8 cellular contexts compared by ENCODE assay signal in the genomic region with DNA sequence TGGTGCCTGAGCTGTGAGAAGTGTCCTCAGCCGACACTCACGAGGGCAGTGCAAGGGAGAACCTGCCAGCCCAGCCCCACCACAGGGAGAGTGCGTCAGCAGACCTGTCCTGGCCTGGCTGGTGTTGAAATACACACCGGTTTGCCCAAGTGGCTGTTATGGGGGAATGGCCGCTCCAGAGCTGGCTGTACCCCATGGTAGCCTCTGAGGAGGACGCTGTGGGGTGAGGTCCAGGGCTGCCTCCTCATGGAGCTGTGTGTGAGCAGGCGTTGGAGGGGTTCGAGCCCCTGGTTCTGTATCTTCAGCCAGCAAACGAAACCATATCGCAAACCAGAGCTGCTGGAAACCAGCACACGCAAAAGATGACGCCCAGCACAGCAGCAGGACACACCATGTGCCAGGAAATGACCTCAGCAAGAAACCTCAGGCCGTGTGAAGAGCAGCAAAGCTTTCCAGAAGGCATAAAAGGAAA. TPM values are rescaled to one million over a fixed set of nuclear protein-coding genes. Genes with fewer than 3 reads are reported as not detected.
A peak's percentile ranks its signal among the peaks of the same experiment; 100 is the strongest.
DNase-seq lines count a peak whose midpoint lies in the region; ATAC-seq and TF ChIP-seq lines count a peak whose summit lies in the region.

No MANE protein-coding gene starts in this region.

- H3K36me3 Mint-ChIP-seq in T-helper 1 cell treated with Interleukin-12 subunit alpha and Interleukin-12 subunit beta and Interleukin-4 antibody, amounts not matched to agents 30 μg/mL and 1 μg/mL, for 36 hours (ENCODE audit: low read depth), result peaks cover 3% of the 10 kb centered on the region
- H3K36me3 Mint-ChIP-seq in natural killer cell treated with Interleukin-12 subunit alpha and Interleukin-12 subunit beta and Interleukin-15 and Interleukin-18, amount 100 ng/mL, for 72 hours, result no peaks in the 10 kb centered on the region
- H3K36me3 Mint-ChIP-seq in GM23338 (ENCODE audit: low read depth), result peaks cover 8% of the 10 kb centered on the region; the same call in 1 of the 3 replicates

- H4K20me1 ChIP-seq in GM23338 (replicated peaks; ENCODE audit: insufficient read depth) (peaks cover 4% of the 10 kb centered on the region; the same call in 1 of the 2 replicates), Karpas-422 (ENCODE audit: insufficient read depth, low read depth, low read length) (no peaks in the 10 kb centered on the region)

- H3K9me2 ChIP-seq in GM23338 (ENCODE audit: insufficient read depth) (no peaks in the 10 kb centered on the region), Karpas-422 (replicated peaks; ENCODE audit: insufficient read depth, low read length) (no peaks in the 10 kb centered on the region)

- H3K27me3 Mint-ChIP-seq in T-helper 1 cell treated with Interleukin-12 subunit alpha and Interleukin-12 subunit beta and Interleukin-4 antibody, amounts not matched to agents 30 μg/mL and 1 μg/mL, for 36 hours (ENCODE audit: low read depth), result no peaks in the 10 kb centered on the region
- no peaks in the 10 kb centered on the region for H3K27me3 Mint-ChIP-seq in natural killer cell treated with Interleukin-12 subunit alpha and Interleukin-12 subunit beta and Interleukin-15 and Interleukin-18, amount 100 ng/mL, for 72 hours
- H3K27me3 Mint-ChIP-seq in GM23338 (ENCODE audit: insufficient read depth, low read depth, poor library complexity), result peaks cover 9% of the 10 kb centered on the region

- TF ChIP-seq POLR2A in GM18505 (IDR thresholded peaks at IDR 0.05; ENCODE audit: borderline replicate concordance, extremely low read depth, insufficient read depth, insufficient read length), result no peak

- H3K27ac ChIP-seq in epithelial cell of prostate (peak overlapping the region; percentile 92), GM23338 (ENCODE audit: low read depth) (no peak overlapping the region), Karpas-422 (ENCODE audit: low read length) (no peak overlapping the region)

- peak; percentile 91 for DNase-seq in AG20443 (ENCODE audit: low spot score)
- DNase-seq in epithelial cell of prostate (ENCODE audit: low read depth, low spot score), result peak; percentile 77
- no peak for DNase-seq in natural killer cell treated with Interleukin-12 subunit alpha and Interleukin-12 subunit beta and Interleukin-15 and Interleukin-18, amount 100 ng/mL, for 72 hours (ENCODE audit: low spot score)
- DNase-seq in DMS79 treated with DMSO at 0.1 percent for 48 hours (lab: John Stamatoyannopoulos, UW), result no peak
- no peak for DNase-seq in GM23338 (ENCODE audit: low spot score)
- DNase-seq in Karpas-422, result no peak

- H3K9ac ChIP-seq in Karpas-422 (ENCODE audit: low read length), result no peak overlapping the region

- H3K9me3 Mint-ChIP-seq in T-helper 1 cell treated with Interleukin-12 subunit alpha and Interleukin-12 subunit beta and Interleukin-4 antibody, amounts not matched to agents 30 μg/mL and 1 μg/mL, for 36 hours, result no peaks in the 10 kb centered on the region
- H3K9me3 Mint-ChIP-seq in natural killer cell treated with Interleukin-12 subunit alpha and Interleukin-12 subunit beta and Interleukin-15 and Interleukin-18, amount 100 ng/mL, for 72 hours, result no peaks in the 10 kb centered on the region
- H3K9me3 Mint-ChIP-seq in GM23338, result no peaks in the 10 kb centered on the region; the same call in 2 of the 3 replicates

- no peak for TF ChIP-seq CTCF in GM23338 (conservative IDR thresholded peaks at IDR 0.05; ENCODE audit: low read depth in 2 of 2)

- no peaks in the 10 kb centered on the region for H3K4me1 ChIP-seq in GM23338 (ENCODE audit: insufficient read depth)
- H3K4me1 ChIP-seq in Karpas-422 (ENCODE audit: low read length), result no peaks in the 10 kb centered on the region

- no peak overlapping the region for H2AFZ ChIP-seq in GM23338
- no peak overlapping the region for H2AFZ ChIP-seq in Karpas-422 (ENCODE audit: low read length)

- no peaks in the 10 kb centered on the region for H3K9me3 ChIP-seq in Karpas-422 (ENCODE audit: low read length)

- no peak overlapping the region for H3K4me3 Mint-ChIP-seq in T-helper 1 cell treated with Interleukin-12 subunit alpha and Interleukin-12 subunit beta and Interleukin-4 antibody, amounts not matched to agents 30 μg/mL and 1 μg/mL, for 36 hours
- H3K4me3 Mint-ChIP-seq in natural killer cell treated with Interleukin-12 subunit alpha and Interleukin-12 subunit beta and Interleukin-15 and Interleukin-18, amount 100 ng/mL, for 72 hours, result peak overlapping the region; percentile 47
- H3K4me3 Mint-ChIP-seq in GM23338, result no peak overlapping the region

- no peaks in the 10 kb centered on the region for H3K27me3 ChIP-seq in GM23338 (ENCODE audit: insufficient read depth)
- H3K27me3 ChIP-seq in Karpas-422 (ENCODE audit: low read length), result no peaks in the 10 kb centered on the region

- H3K36me3 ChIP-seq in GM23338 (ENCODE audit: insufficient read depth) (0 out of 2 replicates have a peak, but pooled peaks cover 2% of the 10 kb centered on the region), Karpas-422 (ENCODE audit: insufficient read depth, low read length) (no peaks in the 10 kb centered on the region)

- peak overlapping the region; percentile 49 for H3K27ac Mint-ChIP-seq in T-helper 1 cell treated with Interleukin-12 subunit alpha and Interleukin-12 subunit beta and Interleukin-4 antibody, amounts not matched to agents 30 μg/mL and 1 μg/mL, for 36 hours
- H3K27ac Mint-ChIP-seq in natural killer cell treated with Interleukin-12 subunit alpha and Interleukin-12 subunit beta and Interleukin-15 and Interleukin-18, amount 100 ng/mL, for 72 hours, result peak overlapping the region; percentile 81 to 88
- no peak overlapping the region for H3K27ac Mint-ChIP-seq in GM23338

- H3K4me3 ChIP-seq in GM23338 (no peak overlapping the region), Karpas-422 (ENCODE audit: low read length) (no peak overlapping the region)

- H3F3A ChIP-seq in GM23338 (replicated peaks; ENCODE audit: low read depth), result peaks cover 10% of the 10 kb centered on the region

- H3K4me1 Mint-ChIP-seq in T-helper 1 cell treated with Interleukin-12 subunit alpha and Interleukin-12 subunit beta and Interleukin-4 antibody, amounts not matched to agents 30 μg/mL and 1 μg/mL, for 36 hours (ENCODE audit: low read depth), result peaks cover 10% of the 10 kb centered on the region
- peaks cover 11 to 14% of the 10 kb centered on the region in 2 donors for H3K4me1 Mint-ChIP-seq in natural killer cell treated with Interleukin-12 subunit alpha and Interleukin-12 subunit beta and Interleukin-15 and Interleukin-18, amount 100 ng/mL, for 72 hours (ENCODE audit: low read depth in 2 of 2)
- H3K4me1 Mint-ChIP-seq in GM23338, result no peaks in the 10 kb centered on the region; the same call in 2 of the 3 replicates

- ATAC-seq in natural killer cell treated with Interleukin-12 subunit alpha and Interleukin-12 subunit beta and Interleukin-15 and Interleukin-18, amount 100 ng/mL, for 72 hours, result peak; percentile 53 to 78
- ATAC-seq in GM18505 (IDR thresholded peaks at IDR 0.05; ENCODE audit: unreplicated experiment) (no peak), GM23338 (no peak)

- H3K4me2 ChIP-seq in GM23338 (no peak overlapping the region), Karpas-422 (ENCODE audit: low read depth, low read length, poor library complexity, severe bottlenecking) (no peak overlapping the region)

- H3K79me2 ChIP-seq in GM23338 (replicated peaks; ENCODE audit: insufficient read depth) (no peaks in the 10 kb centered on the region), Karpas-422 (ENCODE audit: low read length) (no peaks in the 10 kb centered on the region)

TF ChIP-seq in GM23338, 12 proteins besides CTCF, POLR2A, EP300 and RAD21 (continues in another document):
- TF ChIP-seq, protein P1, sequence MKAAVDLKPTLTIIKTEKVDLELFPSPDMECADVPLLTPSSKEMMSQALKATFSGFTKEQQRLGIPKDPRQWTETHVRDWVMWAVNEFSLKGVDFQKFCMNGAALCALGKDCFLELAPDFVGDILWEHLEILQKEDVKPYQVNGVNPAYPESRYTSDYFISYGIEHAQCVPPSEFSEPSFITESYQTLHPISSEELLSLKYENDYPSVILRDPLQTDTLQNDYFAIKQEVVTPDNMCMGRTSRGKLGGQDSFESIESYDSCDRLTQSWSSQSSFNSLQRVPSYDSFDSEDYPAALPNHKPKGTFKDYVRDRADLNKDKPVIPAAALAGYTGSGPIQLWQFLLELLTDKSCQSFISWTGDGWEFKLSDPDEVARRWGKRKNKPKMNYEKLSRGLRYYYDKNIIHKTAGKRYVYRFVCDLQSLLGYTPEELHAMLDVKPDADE (IDR thresholded peaks at IDR 0.05), result no peak
- TF ChIP-seq, protein P2, sequence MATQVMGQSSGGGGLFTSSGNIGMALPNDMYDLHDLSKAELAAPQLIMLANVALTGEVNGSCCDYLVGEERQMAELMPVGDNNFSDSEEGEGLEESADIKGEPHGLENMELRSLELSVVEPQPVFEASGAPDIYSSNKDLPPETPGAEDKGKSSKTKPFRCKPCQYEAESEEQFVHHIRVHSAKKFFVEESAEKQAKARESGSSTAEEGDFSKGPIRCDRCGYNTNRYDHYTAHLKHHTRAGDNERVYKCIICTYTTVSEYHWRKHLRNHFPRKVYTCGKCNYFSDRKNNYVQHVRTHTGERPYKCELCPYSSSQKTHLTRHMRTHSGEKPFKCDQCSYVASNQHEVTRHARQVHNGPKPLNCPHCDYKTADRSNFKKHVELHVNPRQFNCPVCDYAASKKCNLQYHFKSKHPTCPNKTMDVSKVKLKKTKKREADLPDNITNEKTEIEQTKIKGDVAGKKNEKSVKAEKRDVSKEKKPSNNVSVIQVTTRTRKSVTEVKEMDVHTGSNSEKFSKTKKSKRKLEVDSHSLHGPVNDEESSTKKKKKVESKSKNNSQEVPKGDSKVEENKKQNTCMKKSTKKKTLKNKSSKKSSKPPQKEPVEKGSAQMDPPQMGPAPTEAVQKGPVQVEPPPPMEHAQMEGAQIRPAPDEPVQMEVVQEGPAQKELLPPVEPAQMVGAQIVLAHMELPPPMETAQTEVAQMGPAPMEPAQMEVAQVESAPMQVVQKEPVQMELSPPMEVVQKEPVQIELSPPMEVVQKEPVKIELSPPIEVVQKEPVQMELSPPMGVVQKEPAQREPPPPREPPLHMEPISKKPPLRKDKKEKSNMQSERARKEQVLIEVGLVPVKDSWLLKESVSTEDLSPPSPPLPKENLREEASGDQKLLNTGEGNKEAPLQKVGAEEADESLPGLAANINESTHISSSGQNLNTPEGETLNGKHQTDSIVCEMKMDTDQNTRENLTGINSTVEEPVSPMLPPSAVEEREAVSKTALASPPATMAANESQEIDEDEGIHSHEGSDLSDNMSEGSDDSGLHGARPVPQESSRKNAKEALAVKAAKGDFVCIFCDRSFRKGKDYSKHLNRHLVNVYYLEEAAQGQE (IDR thresholded peaks at IDR 0.05; ENCODE audit: unreplicated experiment), result no peak

RNA-seq across cellular contexts. Expression of a gene that starts 9.3 kb away (rescaled TPM):
- total RNA-seq in natural killer cell treated with Interleukin-12 subunit alpha and Interleukin-12 subunit beta and Interleukin-15 and Interleukin-18, amount 100 ng/mL, for 72 hours, result 10 to 100 TPM in 1 of 2 donors, 1 to 10 TPM in 1; 7.9 to 12.7 TPM
- 73.0 and 95.9 TPM in 2 replicates for total RNA-seq in GM23338 (2014; rRNA removed; shearing (Covaris generic))
- 17.3 and 20.4 TPM in 2 replicates for polyA plus RNA-seq in GM23338 (2016; fragmentation: Nextera tagmentation; extraction: Ambion mirVana)
- total RNA-seq in Karpas-422 (2014; rRNA removed; shearing (Covaris generic); ENCODE audit: low replicate concordance), result 0.04 TPM in 2 replicates

Comparison
In these comparisons a context has a peak if more than half of its experiments do, and no peak if none do; other contexts are left out.
1. DNase-seq: peak in AG20443 (single experiment) and epithelial cell of prostate (single experiment); none in natural killer cell treated with Interleukin-12 subunit alpha and Interleukin-12 subunit beta and Interleukin-15 and Interleukin-18, amount 100 ng/mL, for 72 hours (single experiment), DMS79 treated with DMSO at 0.1 percent for 48 hours (single experiment), GM23338 (single experiment) and Karpas-422 (single experiment).
2. ATAC-seq: peak in natural killer cell treated with Interleukin-12 subunit alpha and Interleukin-12 subunit beta and Interleukin-15 and Interleukin-18, amount 100 ng/mL, for 72 hours (2 of 2); none in GM18505 (single experiment) and GM23338 (single experiment).